In genomic region chr4:78703079-78703478, GRCh38 we compare ENCODE assay signal across 11 cellular contexts.
"Had no signal": no experiment of that assay in that cellular context is flagged by ENCODE, and none has a peak within 500 bp of the region (broad histone marks: within the 10 kb centered on the region; RNA-seq: fewer than 3 reads in every experiment).

No MANE protein-coding gene starts in this region.

- H3K27ac ChIP-seq: GM23248 had no signal

- H3K4me2 ChIP-seq: GM23338 had no signal

- H3K4me3 ChIP-seq: GM23248, GM23338, HAP-1 had no signal

- FAIRE-seq: H1, H54 had no signal

- DNase-seq: GM23248, GOT3, H7, H9, HCEC 1CT, HFFc6 had no signal

- ATAC-seq: GM23338, HCT116 had no signal

- H2AFZ ChIP-seq: GM23248, GM23338 had no signal

- H3K36me3 ChIP-seq: HAP-1 had no signal

- H3K4me1 ChIP-seq: HAP-1 had no signal

- H3K9ac ChIP-seq: GM23248 had no signal
